8 cellular contexts compared by ENCODE assay signal in the genomic region with DNA sequence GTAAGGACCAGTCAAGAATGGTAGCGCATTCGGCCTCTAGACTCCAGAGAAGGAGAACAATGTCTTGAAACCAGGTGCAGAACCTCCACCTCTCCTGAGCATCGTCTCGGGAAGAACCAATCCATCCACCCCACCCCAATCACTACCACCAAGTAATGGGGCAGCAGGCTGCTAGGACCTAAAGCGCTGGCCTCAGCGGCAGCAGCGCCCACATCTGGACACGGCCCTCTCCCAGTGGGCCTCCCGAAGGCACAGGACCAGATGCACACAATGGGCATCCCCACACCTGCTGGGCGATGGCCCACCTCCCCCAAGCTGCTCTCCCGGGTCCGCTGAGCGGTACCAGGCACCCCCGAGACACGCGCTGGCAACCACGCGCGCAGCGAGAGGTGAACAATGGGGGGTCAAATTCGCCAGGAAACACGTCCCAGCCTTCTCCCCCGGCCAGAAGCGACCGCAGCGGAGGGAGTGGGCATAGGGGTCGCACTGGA. TPM values are rescaled to one million over a fixed set of nuclear protein-coding genes. Genes with fewer than 3 reads are reported as not detected.
DNase-seq lines count a peak whose midpoint lies in the region; ATAC-seq and TF ChIP-seq lines count a peak whose summit lies in the region.

No MANE protein-coding gene starts in this region.

- H3K9ac ChIP-seq in Karpas-422 (ENCODE audit: low read length): no peak overlapping the region

- in situ Hi-C loops in ACHN (cut with HindIII; ENCODE audit: low pct_ligation_motif_present, low pct_unique_long_range_greater_than_20kb, low sequenced_read_pairs): no loop called here

- DNase-seq in activated CD8-positive, alpha-beta memory T cell treated with anti-CD3 and anti-CD28 coated beads, Interleukin-2, amount 10 ng/mL, durations not matched to agents 7 days and 5 days: no peak
- no peak for DNase-seq in activated CD8-positive, alpha-beta memory T cell treated with anti-CD3 and anti-CD28 coated beads for 24 hours
- DNase-seq in right atrium auricular region (ENCODE audit: low spot score) (no peak), posterior cingulate gyrus (peak; percentile 32 to 96 (median 65)), ACHN (no peak), Karpas-422 (no peak)
- DNase-seq in stimulated activated CD4-positive, alpha-beta T cell treated with anti-CD3 and anti-CD28 coated beads, Interleukin-1b, Interleukin-23, amount 100 ng/mL, for 48 hours: no peak

- peak overlapping the region; percentile 6 for H3K4me3 Mint-ChIP-seq in activated CD8-positive, alpha-beta memory T cell treated with anti-CD3 and anti-CD28 coated beads, Interleukin-2, amount 10 ng/mL, durations not matched to agents 7 days and 5 days
- peak overlapping the region; percentile 76 for H3K4me3 Mint-ChIP-seq in activated naive CD8-positive, alpha-beta T cell

- no peak overlapping the region for H3K27ac Mint-ChIP-seq in activated CD8-positive, alpha-beta memory T cell treated with anti-CD3 and anti-CD28 coated beads, Interleukin-2, amount 10 ng/mL, durations not matched to agents 7 days and 5 days
- H3K27ac Mint-ChIP-seq in activated naive CD8-positive, alpha-beta T cell: no peak overlapping the region

- peak overlapping the region; percentile 57 to 81 for H3K4me3 ChIP-seq in right atrium auricular region
- H3K4me3 ChIP-seq in Karpas-422 (ENCODE audit: low read length): no peak overlapping the region

- no peak for ATAC-seq in activated CD8-positive, alpha-beta memory T cell treated with anti-CD3 and anti-CD28 coated beads, Interleukin-2, amount 10 ng/mL, durations not matched to agents 7 days and 5 days

- no peaks in the 10 kb centered on the region; the same call in 1 of the 2 replicates for H3K9me2 ChIP-seq in Karpas-422 (replicated peaks; ENCODE audit: insufficient read depth, low read length)

- TF ChIP-seq CTCF in right atrium auricular region (IDR thresholded peaks at IDR 0.05): peak in 1 of 2 donors; percentile 42

- peaks cover 4% of the 10 kb centered on the region for H3K4me1 Mint-ChIP-seq in activated CD8-positive, alpha-beta memory T cell treated with anti-CD3 and anti-CD28 coated beads, Interleukin-2, amount 10 ng/mL, durations not matched to agents 7 days and 5 days
- H3K4me1 Mint-ChIP-seq in activated naive CD8-positive, alpha-beta T cell (ENCODE audit: low read depth): peaks cover 19% of the 10 kb centered on the region

- H3K79me2 ChIP-seq in Karpas-422 (ENCODE audit: low read length): no peaks in the 10 kb centered on the region

- H3K4me1 ChIP-seq in right atrium auricular region (peaks cover 0 to 13% of the 10 kb centered on the region in 2 donors), Karpas-422 (ENCODE audit: low read length) (no peaks in the 10 kb centered on the region)

- no peak overlapping the region for H2AFZ ChIP-seq in Karpas-422 (ENCODE audit: low read length)

- H3K27me3 ChIP-seq in right atrium auricular region (no peaks in the 10 kb centered on the region), Karpas-422 (ENCODE audit: low read length) (no peaks in the 10 kb centered on the region)

- peaks cover 3% of the 10 kb centered on the region for H3K36me3 Mint-ChIP-seq in activated CD8-positive, alpha-beta memory T cell treated with anti-CD3 and anti-CD28 coated beads, Interleukin-2, amount 10 ng/mL, durations not matched to agents 7 days and 5 days
- no peaks in the 10 kb centered on the region for H3K36me3 Mint-ChIP-seq in activated naive CD8-positive, alpha-beta T cell

- CTCF ChIA-PET in activated CD8-positive, alpha-beta memory T cell treated with anti-CD3 and anti-CD28 coated beads, Interleukin-2, amount 10 ng/mL, durations not matched to agents 7 days and 5 days (lab: Charles Lee): no interaction called here

- H3K4me2 ChIP-seq in Karpas-422 (ENCODE audit: low read depth, low read length, poor library complexity, severe bottlenecking): no peak overlapping the region

- H3K27ac ChIP-seq in right atrium auricular region: peak overlapping the region; percentile 80 to 86
- no peak overlapping the region for H3K27ac ChIP-seq in Karpas-422 (ENCODE audit: low read length)

- H3K9me3 Mint-ChIP-seq in activated CD8-positive, alpha-beta memory T cell treated with anti-CD3 and anti-CD28 coated beads, Interleukin-2, amount 10 ng/mL, durations not matched to agents 7 days and 5 days (ENCODE audit: low read depth): no peaks in the 10 kb centered on the region
- H3K9me3 Mint-ChIP-seq in activated naive CD8-positive, alpha-beta T cell (ENCODE audit: low read depth): no peaks in the 10 kb centered on the region

- H3K9me3 ChIP-seq in right atrium auricular region (no peaks in the 10 kb centered on the region), Karpas-422 (ENCODE audit: low read length) (no peaks in the 10 kb centered on the region)

- no peaks in the 10 kb centered on the region for H4K20me1 ChIP-seq in Karpas-422 (ENCODE audit: insufficient read depth, low read depth, low read length)

- H3K27me3 Mint-ChIP-seq in activated CD8-positive, alpha-beta memory T cell treated with anti-CD3 and anti-CD28 coated beads, Interleukin-2, amount 10 ng/mL, durations not matched to agents 7 days and 5 days: peaks cover 42% of the 10 kb centered on the region
- H3K27me3 Mint-ChIP-seq in activated naive CD8-positive, alpha-beta T cell: peaks cover 39% of the 10 kb centered on the region

- intact Hi-C loops in posterior cingulate gyrus (cut with DNase I): loop anchor here (1.0 to 5.0 kb wide), 2 partner anchors 40 to 121 kb away; no protein-coding TSS in a partner anchor

- H3K36me3 ChIP-seq in right atrium auricular region (no peaks in the 10 kb centered on the region), Karpas-422 (ENCODE audit: insufficient read depth, low read length) (no peaks in the 10 kb centered on the region)

RNA-seq across cellular contexts. Expression of a gene that starts 0.6 kb away (rescaled TPM):
- not detected for total RNA-seq in activated CD8-positive, alpha-beta memory T cell treated with anti-CD3 and anti-CD28 coated beads, Interleukin-2, amount 10 ng/mL, durations not matched to agents 7 days and 5 days
- total RNA-seq in right atrium auricular region: 1 to 10 TPM; 4.4 to 4.6 TPM
- not detected in 2 replicates for total RNA-seq in Karpas-422 (2014; rRNA removed; shearing (Covaris generic); ENCODE audit: low replicate concordance)

Comparison
In these comparisons a context has a peak if more than half of its experiments do, and no peak if none do; other contexts are left out.
1. DNase-seq: peak in posterior cingulate gyrus (10 of 10); none in activated CD8-positive, alpha-beta memory T cell treated with anti-CD3 and anti-CD28 coated beads, Interleukin-2, amount 10 ng/mL, durations not matched to agents 7 days and 5 days (single experiment), activated CD8-positive, alpha-beta memory T cell treated with anti-CD3 and anti-CD28 coated beads for 24 hours (single experiment), right atrium auricular region (single experiment), ACHN (single experiment), Karpas-422 (single experiment) and stimulated activated CD4-positive, alpha-beta T cell treated with anti-CD3 and anti-CD28 coated beads, Interleukin-1b, Interleukin-23, amount 100 ng/mL, for 48 hours (single experiment).